28 cellular contexts compared by ENCODE assay signal in the genomic region with DNA sequence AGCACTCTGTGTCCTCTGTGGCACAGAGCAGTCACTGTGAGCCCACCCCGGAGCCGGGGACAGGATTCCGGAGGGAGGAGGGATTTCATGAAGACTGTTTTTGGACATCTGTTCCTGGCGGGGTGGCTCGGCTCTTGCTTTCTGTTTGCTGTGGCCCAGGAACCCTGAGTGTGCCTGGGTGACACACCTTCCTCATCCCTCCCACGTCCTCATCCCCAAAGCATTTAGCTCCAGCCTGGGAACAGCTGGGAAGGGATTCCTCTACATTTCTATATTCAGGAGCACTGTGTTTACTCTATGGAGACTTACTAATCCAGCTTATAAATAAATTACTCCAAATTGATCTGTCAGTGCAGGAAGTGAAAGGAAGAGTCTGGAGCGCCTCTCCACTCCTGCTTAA.
DNase-seq lines count a peak whose midpoint lies in the region; ATAC-seq, FAIRE-seq and TF ChIP-seq lines count a peak whose summit lies in the region.
"Had no signal": no experiment of that assay in that cellular context is flagged by ENCODE, and none has a peak within 500 bp of the region (broad histone marks: within the 10 kb centered on the region; RNA-seq: fewer than 3 reads in every experiment).

No MANE protein-coding gene starts in this region.

- H3K4me2 ChIP-seq in IMR-90 (ENCODE audit: low read depth, low read length): peak overlapping the region; percentile 11; the same call in 1 of the 2 replicates
- peak overlapping the region; percentile 6 for H3K4me2 ChIP-seq in fibroblast of lung (ENCODE audit: extremely low read depth, insufficient read depth, low read length)
- H3K4me2 ChIP-seq: SK-N-SH had no signal

- H3K4ac ChIP-seq in IMR-90 (ENCODE audit: low read depth, low read length): peak overlapping the region; percentile 36; the same call in 1 of the 2 replicates

- no peaks in the 10 kb centered on the region for H3K79me1 ChIP-seq in IMR-90 (ENCODE audit: low read depth in 1 of 2, low read length in 2 of 2)

- H3K27ac ChIP-seq in IMR-90 (ENCODE audit: insufficient read depth, low read length) (no peak overlapping the region), fibroblast of lung (ENCODE audit: insufficient read depth, low read length) (no peak overlapping the region)
- H3K27ac ChIP-seq: dorsolateral prefrontal cortex, HL-60, right atrium auricular region had no signal

- no peak overlapping the region for H4K91ac ChIP-seq in IMR-90 (ENCODE audit: insufficient read depth, low read depth, low read length)

- peak overlapping the region; percentile 13; the same call in 1 of the 2 replicates for H2BK20ac ChIP-seq in IMR-90 (ENCODE audit: low read depth, low read length)

- peak overlapping the region; percentile 20 for H2AK9ac ChIP-seq in IMR-90 (replicated peaks; ENCODE audit: low read depth, low read length, poor library complexity)

- H3K4me1 ChIP-seq in IMR-90 (ENCODE audit: control insufficient read depth, insufficient read depth, low read length) (peaks cover 5% of the 10 kb centered on the region; the same call in 1 of the 2 replicates), fibroblast of lung (ENCODE audit: control insufficient read depth, extremely low read depth, insufficient read depth, low read length) (no peaks in the 10 kb centered on the region)
- H3K4me1 ChIP-seq: right atrium auricular region had no signal

- peaks cover 4% of the 10 kb centered on the region for H3K27me3 Mint-ChIP-seq in osteocyte (ENCODE audit: unreplicated experiment)
- H3K27me3 Mint-ChIP-seq: activated CD8-positive, alpha-beta T cell treated with anti-CD3 and anti-CD28 coated beads for 36 hours; activated naive CD8-positive, alpha-beta T cell treated with anti-CD3 and anti-CD28 coated beads for 36 hours; central memory CD8-positive, alpha-beta T cell; T-helper 17 cell had no signal

- no peak overlapping the region for H3K23ac ChIP-seq in IMR-90 (ENCODE audit: low read depth, low read length)

- H2AFZ ChIP-seq in IMR-90 (replicated peaks; ENCODE audit: low read length, poor library complexity) (peak overlapping the region; percentile 56), fibroblast of lung (ENCODE audit: low read length) (no peak overlapping the region)

- peak; percentile 96 for ATAC-seq in IMR-90 (ENCODE audit: low read depth)
- ATAC-seq: activated CD8-positive, alpha-beta T cell treated with anti-CD3 and anti-CD28 coated beads for 36 hours; natural killer cell treated with Interleukin-12 subunit alpha and Interleukin-12 subunit beta and Interleukin-15 and Interleukin-18, amount 100 ng/mL, for 72 hours; PC-3; T-helper 17 cell had no signal

- CTCF ChIA-PET in IMR-90 (lab: Yijun Ruan, JAX): interaction anchor here (0.6 to 1.2 kb wide), 3 partner anchors 13 to 1048 kb away, joined by 3 read pairs; no protein-coding TSS in a partner anchor

- WGBS in IMR-90 (ENCODE audit: extremely low coverage in 2 of 2, insufficient read length in 1 of 2), 2 experiments: no CpG with 5 or more reads among the region's 7 CpGs

- peak; percentile 40 for DNase-seq in D721Med (ENCODE audit: insufficient read length, low spot score)
- DNase-seq in IMR-90: peak; percentile 87
- DNase-seq in fibroblast of lung (ENCODE audit: low read depth in 2 of 2): peak; percentile 11 to 45
- DNase-seq in osteocyte (ENCODE audit: extremely low spot score, unreplicated experiment): peak; percentile 48
- DNase-seq in activated naive CD4-positive, alpha-beta T cell (lab: John Stamatoyannopoulos, UW): no peak
- no peak for DNase-seq in NCI-H446 treated with DMSO at 0.1 percent for 48 hours (lab: John Stamatoyannopoulos, UW)
- no peak for DNase-seq in COLO668 (lab: John Stamatoyannopoulos, UW; ENCODE audit: unreplicated experiment)
- DNase-seq: activated CD4-positive, alpha-beta T cell treated with anti-CD3 and anti-CD28 coated beads for 1 hour; activated CD8-positive, alpha-beta T cell treated with anti-CD3 and anti-CD28 coated beads for 36 hours; activated effector memory CD4-positive, alpha-beta T cell treated with Interleukin-2 at 50 U/mL for 16 hours; activated naive CD8-positive, alpha-beta T cell treated with anti-CD3 and anti-CD28 coated beads for 36 hours; activated T-cell treated with anti-CD3 and anti-CD28 coated beads for 4 hours; DMS 273 treated with DMSO at 0.1 percent for 48 hours; dorsolateral prefrontal cortex; glutamatergic neuron; Kasumi-1; NCI-H524; NK-92 treated with Interleukin-12 subunit alpha and Interleukin-12 subunit beta, amount 100 ng/mL, for 24 hours; PC-3; SK-N-SH; stimulated activated CD4-positive, alpha-beta T cell treated with anti-CD3 and anti-CD28 coated beads, Interleukin-2, amount 100 ng/mL, for 48 hours; T-helper 17 cell; trophoblast cell had no signal

- peaks cover 3% of the 10 kb centered on the region; the same call in 1 of the 2 replicates for H3K9me1 ChIP-seq in IMR-90 (ENCODE audit: insufficient read depth, low read length)

- dilution Hi-C loops in IMR-90 (cut with HindIII; ENCODE audit: low sequenced_read_pairs, unreplicated experiment): no loop called here

- peak overlapping the region; percentile 35; the same call in 1 of the 3 replicates for H2BK15ac ChIP-seq in IMR-90 (ENCODE audit: low read depth, low read length)

- no peaks in the 10 kb centered on the region for H3K36me3 Mint-ChIP-seq in osteocyte (ENCODE audit: unreplicated experiment)
- H3K36me3 Mint-ChIP-seq: activated naive CD8-positive, alpha-beta T cell treated with anti-CD3 and anti-CD28 coated beads for 36 hours; natural killer cell treated with Interleukin-12 subunit alpha and Interleukin-12 subunit beta and Interleukin-15 and Interleukin-18, amount 100 ng/mL, for 72 hours had no signal

- no peak overlapping the region for H3K4me3 ChIP-seq in IMR-90 (ENCODE audit: insufficient read depth, low read depth, low read length)
- no peak overlapping the region for H3K4me3 ChIP-seq in fibroblast of lung (replicated peaks in 1 of 4; ENCODE audit: control extremely low read depth in 1 of 4, insufficient read depth in 1 of 4, low read depth in 3 of 4, low read length in 4 of 4)
- H3K4me3 ChIP-seq: right atrium auricular region had no signal

- BruUV-seq in IMR-90 (replicated peaks; lab: Mats Ljungman, UMichigan): no TSS peak

- H3K79me2 ChIP-seq in fibroblast of lung (ENCODE audit: control insufficient read depth, insufficient read depth, low read length): no peaks in the 10 kb centered on the region

- no peaks in the 10 kb centered on the region for H3K4me1 Mint-ChIP-seq in osteocyte (ENCODE audit: unreplicated experiment)
- H3K4me1 Mint-ChIP-seq: activated naive CD8-positive, alpha-beta T cell treated with anti-CD3 and anti-CD28 coated beads for 36 hours had no signal

- no peak for TF ChIP-seq POLR2A in IMR-90 (IDR thresholded peaks at IDR 0.05; ENCODE audit: low read depth, low read length)

- no peak overlapping the region for H3K27ac Mint-ChIP-seq in osteocyte (ENCODE audit: unreplicated experiment)
- H3K27ac Mint-ChIP-seq: activated CD8-positive, alpha-beta T cell treated with anti-CD3 and anti-CD28 coated beads for 36 hours; activated naive CD8-positive, alpha-beta T cell treated with anti-CD3 and anti-CD28 coated beads for 36 hours; natural killer cell treated with Interleukin-12 subunit alpha and Interleukin-12 subunit beta and Interleukin-15 and Interleukin-18, amount 100 ng/mL, for 72 hours; T-helper 17 cell had no signal

- POLR2A ChIA-PET in IMR-90 (lab: Charles Lee; ENCODE audit: unreplicated experiment): no interaction called here

- peak overlapping the region; percentile 48; the same call in 1 of the 2 replicates for H2AK5ac ChIP-seq in IMR-90 (ENCODE audit: low read depth, low read length)

- H3K14ac ChIP-seq in IMR-90 (replicated peaks; ENCODE audit: low read depth, low read length): peak overlapping the region; percentile 68; the same call in 1 of the 2 replicates

- no peak; the same call in 1 of the 2 replicates for TF ChIP-seq RAD21 in IMR-90 (IDR thresholded peaks at IDR 0.05; ENCODE audit: low read length)

- H4K5ac ChIP-seq in IMR-90 (ENCODE audit: low read depth, low read length): no peak overlapping the region

- H4K20me1 ChIP-seq in IMR-90 (ENCODE audit: insufficient read depth, low read length): no peaks in the 10 kb centered on the region
- no peaks in the 10 kb centered on the region for H4K20me1 ChIP-seq in fibroblast of lung (ENCODE audit: control insufficient read depth, extremely low read depth, insufficient read depth, low read length)

- no peaks in the 10 kb centered on the region for H3K36me3 ChIP-seq in IMR-90 (ENCODE audit: control insufficient read depth, insufficient read depth, low read length)
- H3K36me3 ChIP-seq in fibroblast of lung (ENCODE audit: control insufficient read depth, insufficient read depth, low read length): no peaks in the 10 kb centered on the region
- H3K36me3 ChIP-seq: right atrium auricular region had no signal

- H4K8ac ChIP-seq in IMR-90 (ENCODE audit: low read depth in 2 of 2, low read length in 2 of 2): no peak overlapping the region; a peak in 1 of 4 replicates

- peak overlapping the region; percentile 16; the same call in 1 of the 2 replicates for H2BK120ac ChIP-seq in IMR-90 (ENCODE audit: low read depth, low read length)

- no peak overlapping the region for H3K4me3 Mint-ChIP-seq in osteocyte (ENCODE audit: unreplicated experiment)
- H3K4me3 Mint-ChIP-seq: activated CD8-positive, alpha-beta T cell treated with anti-CD3 and anti-CD28 coated beads for 36 hours; activated naive CD8-positive, alpha-beta T cell treated with anti-CD3 and anti-CD28 coated beads for 36 hours; central memory CD8-positive, alpha-beta T cell; natural killer cell treated with Interleukin-12 subunit alpha and Interleukin-12 subunit beta and Interleukin-15 and Interleukin-18, amount 100 ng/mL, for 72 hours; T-helper 17 cell had no signal

- no peak overlapping the region for H3K18ac ChIP-seq in IMR-90 (ENCODE audit: low read depth, low read length)

- no peaks in the 10 kb centered on the region for H3K27me3 ChIP-seq in IMR-90 (ENCODE audit: control insufficient read depth, insufficient read depth, low read length)
- no peaks in the 10 kb centered on the region for H3K27me3 ChIP-seq in fibroblast of lung (ENCODE audit: control insufficient read depth, insufficient read depth, low read length)
- H3K27me3 ChIP-seq: right atrium auricular region had no signal

- H3K56ac ChIP-seq in IMR-90 (ENCODE audit: extremely low read depth, insufficient read depth, low read length): no peak overlapping the region

- intact Hi-C loops in IMR-90 (cut with micrococcal nuclease): no loop called here

- no peaks in the 10 kb centered on the region for H3K9me3 ChIP-seq in IMR-90 (ENCODE audit: control insufficient read depth, insufficient read depth, low read length)
- no peaks in the 10 kb centered on the region for H3K9me3 ChIP-seq in fibroblast of lung (ENCODE audit: control insufficient read depth, insufficient read depth, low read depth, low read length)
- H3K9me3 ChIP-seq: right atrium auricular region, SK-N-SH had no signal

- H2BK5ac ChIP-seq in IMR-90 (ENCODE audit: low read depth, low read length, poor library complexity, severe bottlenecking): no peak overlapping the region

- no peak for TF ChIP-seq CTCF in D721Med (IDR thresholded peaks at IDR 0.05; ENCODE audit: insufficient read depth, missing control alignments)
- TF ChIP-seq CTCF in IMR-90 (conservative IDR thresholded peaks at IDR 0.05; ENCODE audit: low read depth, low read length): no peak
- TF ChIP-seq CTCF in fibroblast of lung (conservative IDR thresholded peaks at IDR 0.05 in 1 of 2, IDR thresholded peaks at IDR 0.05 in 1 of 2; ENCODE audit: low read depth in 1 of 2, low read length in 2 of 2): no peak
- no peak for TF ChIP-seq CTCF in osteocyte (IDR thresholded peaks at IDR 0.05)

- FAIRE-seq in D721Med (lab: Jason Lieb, UNC): no peak
- FAIRE-seq: keratinocyte had no signal

- H3K9ac ChIP-seq in IMR-90 (ENCODE audit: low read depth, low read length) (no peak overlapping the region), fibroblast of lung (ENCODE audit: insufficient read depth, low read length) (no peak overlapping the region)
- H3K9ac ChIP-seq: SK-N-SH had no signal

- H3K9me3 Mint-ChIP-seq in osteocyte (ENCODE audit: unreplicated experiment): no peaks in the 10 kb centered on the region
- H3K9me3 Mint-ChIP-seq: activated CD8-positive, alpha-beta T cell treated with anti-CD3 and anti-CD28 coated beads for 36 hours; activated naive CD8-positive, alpha-beta T cell treated with anti-CD3 and anti-CD28 coated beads for 36 hours; central memory CD8-positive, alpha-beta T cell; natural killer cell treated with Interleukin-12 subunit alpha and Interleukin-12 subunit beta and Interleukin-15 and Interleukin-18, amount 100 ng/mL, for 72 hours had no signal

- in situ Hi-C loops in IMR-90 (cut with MboI; ENCODE audit: low sequenced_read_pairs): no loop called here

Comparison
In these comparisons a context has a peak if more than half of its experiments do, and no peak if none do; other contexts are left out.
1. DNase-seq: peak in D721Med (single experiment), IMR-90 (single experiment), fibroblast of lung (2 of 2) and osteocyte (single experiment); none in activated naive CD4-positive, alpha-beta T cell (0 of 4), NCI-H446 treated with DMSO at 0.1 percent for 48 hours (single experiment) and COLO668 (single experiment).